ENCODE assay signal across 20 cellular contexts in the genomic region with DNA sequence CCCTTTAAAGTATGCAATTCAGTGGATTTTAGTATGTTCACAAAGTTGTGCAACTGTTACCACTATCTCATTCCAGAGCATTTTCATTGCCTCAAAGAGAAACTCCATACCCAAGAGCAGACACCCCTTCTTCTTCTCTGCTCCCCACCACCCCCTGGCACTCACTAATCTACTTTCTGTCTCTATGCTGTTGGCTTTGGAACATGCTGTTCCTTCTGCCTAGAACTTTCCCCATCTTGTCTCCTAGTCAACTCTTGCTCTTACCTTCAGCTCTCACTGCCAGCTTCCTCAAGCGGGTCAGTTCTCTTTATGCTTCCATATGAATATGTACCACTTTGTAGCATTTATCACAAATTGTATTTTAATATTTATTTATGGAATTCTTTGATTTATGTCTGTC.
"Had no signal": no experiment of that assay in that cellular context is flagged by ENCODE, and none has a peak within 500 bp of the region (broad histone marks: within the 10 kb centered on the region; RNA-seq: fewer than 3 reads in every experiment).

No MANE protein-coding gene starts in this region.

- H3K27ac ChIP-seq: SJSA1, SK-N-MC had no signal

- H3K27me3 ChIP-seq: MG63, SJSA1 had no signal

- H3K36me3 ChIP-seq: MG63, SJSA1 had no signal

- FAIRE-seq: RCC 7860 had no signal

- DNase-seq: Karpas-422, KG1, MG63, NCI-H1092, NCI-H1105 treated with DMSO at 0.1 percent for 48 hours, NCI-H1417 treated with DMSO at 0.1 percent for 48 hours, NCI-H146, NCI-H1694 treated with DMSO at 0.1 percent for 48 hours, NCI-H1930, NCI-H2081, NCI-H2107, NCI-H2227 treated with DMSO at 0.1 percent for 48 hours, NCI-H526 treated with DMSO at 0.1 percent for 48 hours, NCI-H748 treated with DMSO at 0.1 percent for 48 hours, Right ventricle myocardium superior, RPMI8226, SIG-M5 had no signal

- H3K4me3 ChIP-seq: MG63, SJSA1, SK-N-MC had no signal

- H3K9me3 ChIP-seq: MG63, SJSA1 had no signal
